ENCODE assay signal across 1 cellular context in the genomic region with DNA sequence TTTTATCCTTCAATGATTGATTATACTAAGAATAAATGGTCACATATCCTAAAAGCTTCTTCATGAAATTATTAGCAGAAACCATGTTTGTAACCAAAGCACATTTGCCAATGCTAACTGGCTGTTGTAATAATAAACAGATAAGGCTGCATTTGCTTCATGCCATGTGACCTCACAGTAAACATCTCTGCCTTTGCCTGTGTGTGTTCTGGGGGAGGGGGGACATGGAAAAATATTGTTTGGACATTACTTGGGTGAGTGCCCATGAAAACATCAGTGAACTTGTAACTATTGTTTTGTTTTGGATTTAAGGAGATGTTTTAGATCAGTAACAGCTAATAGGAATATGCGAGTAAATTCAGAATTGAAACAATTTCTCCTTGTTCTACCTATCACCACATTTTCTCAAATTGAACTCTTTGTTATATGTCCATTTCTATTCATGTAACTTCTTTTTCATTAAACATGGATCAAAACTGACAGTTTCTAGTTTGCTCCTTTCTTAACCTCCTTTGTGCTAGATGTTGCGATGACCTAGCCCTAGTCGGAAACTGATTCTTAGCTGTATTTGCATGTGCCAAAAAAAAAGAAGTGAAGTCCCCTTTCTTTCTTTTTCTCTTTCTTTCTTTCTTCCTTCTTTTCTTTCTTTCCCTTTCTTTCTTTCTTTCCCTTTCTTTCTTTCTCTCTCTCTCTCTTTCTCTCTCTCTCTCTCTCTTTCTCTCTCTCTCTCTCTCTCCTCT.
A peak's percentile ranks its signal among the peaks of the same experiment; 100 is the strongest.
TF ChIP-seq lines count a peak whose summit lies in the region.

No MANE protein-coding gene starts in this region.

TF ChIP-seq in liver, 16 proteins besides CTCF, POLR2A, EP300 and RAD21 (continued from another document):
- TF ChIP-seq, protein P1, sequence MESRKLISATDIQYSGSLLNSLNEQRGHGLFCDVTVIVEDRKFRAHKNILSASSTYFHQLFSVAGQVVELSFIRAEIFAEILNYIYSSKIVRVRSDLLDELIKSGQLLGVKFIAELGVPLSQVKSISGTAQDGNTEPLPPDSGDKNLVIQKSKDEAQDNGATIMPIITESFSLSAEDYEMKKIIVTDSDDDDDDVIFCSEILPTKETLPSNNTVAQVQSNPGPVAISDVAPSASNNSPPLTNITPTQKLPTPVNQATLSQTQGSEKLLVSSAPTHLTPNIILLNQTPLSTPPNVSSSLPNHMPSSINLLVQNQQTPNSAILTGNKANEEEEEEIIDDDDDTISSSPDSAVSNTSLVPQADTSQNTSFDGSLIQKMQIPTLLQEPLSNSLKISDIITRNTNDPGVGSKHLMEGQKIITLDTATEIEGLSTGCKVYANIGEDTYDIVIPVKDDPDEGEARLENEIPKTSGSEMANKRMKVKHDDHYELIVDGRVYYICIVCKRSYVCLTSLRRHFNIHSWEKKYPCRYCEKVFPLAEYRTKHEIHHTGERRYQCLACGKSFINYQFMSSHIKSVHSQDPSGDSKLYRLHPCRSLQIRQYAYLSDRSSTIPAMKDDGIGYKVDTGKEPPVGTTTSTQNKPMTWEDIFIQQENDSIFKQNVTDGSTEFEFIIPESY (IDR thresholded peaks at IDR 0.05), result peak; percentile 86
